In the genomic region with DNA sequence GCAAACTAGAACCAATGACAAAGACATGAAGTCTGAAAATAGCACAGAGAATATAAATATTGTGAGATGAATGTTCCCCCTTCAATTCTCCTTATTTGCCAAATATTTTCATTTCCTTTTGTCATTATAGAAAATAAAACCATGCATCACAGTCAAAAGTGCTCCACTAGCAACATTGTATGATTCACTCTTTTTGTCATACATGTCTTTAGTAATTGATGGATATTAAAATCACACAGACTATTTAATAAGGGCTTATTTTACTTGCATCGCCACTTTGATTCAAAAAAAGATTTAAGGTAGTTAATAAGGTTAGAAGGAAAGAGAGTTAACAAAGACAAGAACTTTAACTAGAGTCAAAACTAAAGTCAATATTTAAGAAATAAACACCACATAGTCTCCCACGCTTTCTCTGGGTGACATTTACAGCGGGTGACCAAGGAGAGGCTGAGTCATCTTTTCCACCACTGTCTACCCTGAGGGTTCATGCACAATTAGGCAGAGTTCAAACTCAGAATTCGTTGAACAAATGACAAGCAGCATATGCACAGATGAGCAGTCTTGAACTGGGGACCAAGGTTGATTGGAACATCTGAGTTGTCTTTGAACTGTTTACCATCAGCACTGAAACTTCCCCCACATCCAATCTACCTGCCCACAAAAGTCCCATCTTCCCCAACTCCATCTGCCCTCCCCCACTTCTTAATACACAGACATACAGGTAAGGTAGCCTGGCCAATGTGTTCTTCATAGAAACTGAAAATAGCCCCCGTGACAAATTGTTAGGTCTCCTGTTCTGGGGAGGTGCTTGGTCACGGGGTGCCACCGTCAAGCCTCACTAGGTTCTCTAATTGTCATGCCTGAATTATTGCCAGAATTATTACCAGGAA, we compare ENCODE assay signal across 9 cellular contexts. TPM values are rescaled to one million over a fixed set of nuclear protein-coding genes. Genes with fewer than 3 reads are reported as not detected.
A peak's percentile ranks its signal among the peaks of the same experiment; 100 is the strongest.
DNase-seq lines count a peak whose midpoint lies in the region; ATAC-seq and TF ChIP-seq lines count a peak whose summit lies in the region.
"Had no signal": no experiment of that assay in that cellular context is flagged by ENCODE, and none has a peak within 500 bp of the region (broad histone marks: within the 10 kb centered on the region; RNA-seq: fewer than 3 reads in every experiment).

No MANE protein-coding gene starts in this region.

- H3K9me3 Mint-ChIP-seq in endodermal cell = peaks cover 50% of the 10 kb centered on the region

- intact Hi-C loops in body of pancreas (cut with DNase I) = no loop called here

- H3K9ac ChIP-seq in endodermal cell (ENCODE audit: extremely low read depth, low read length, poor library complexity, severe bottlenecking) = no peak overlapping the region

- H3K4me3 Mint-ChIP-seq in endodermal cell = no peak overlapping the region

- H3K4me1 Mint-ChIP-seq in endodermal cell = peaks cover 14% of the 10 kb centered on the region

- no peaks in the 10 kb centered on the region for H3K4me1 ChIP-seq in Peyer's patch
- no peaks in the 10 kb centered on the region for H3K4me1 ChIP-seq in body of pancreas
- no peaks in the 10 kb centered on the region for H3K4me1 ChIP-seq in endodermal cell (ENCODE audit: control insufficient read depth, insufficient read depth, low read length)

- H3K36me3 ChIP-seq in brain microvascular endothelial cell (replicated peaks) (no peaks in the 10 kb centered on the region), Peyer's patch (no peaks in the 10 kb centered on the region), body of pancreas (replicated peaks in 1 of 2; ENCODE audit: insufficient read depth in 1 of 2, low read depth in 2 of 2) (no peaks in the 10 kb centered on the region), endodermal cell (ENCODE audit: control insufficient read depth, insufficient read depth, low read length) (no peaks in the 10 kb centered on the region)
- H3K36me3 ChIP-seq: neutrophil had no signal

- DNase-seq in EH (ENCODE audit: low read depth) = peak; percentile 68
- DNase-seq in brain microvascular endothelial cell = peak; percentile 44
- no peak for DNase-seq in amygdala (lab: John Stamatoyannopoulos, UW)
- no peak for DNase-seq in Peyer's patch
- DNase-seq in body of pancreas = no peak
- no peak for DNase-seq in endodermal cell

- peaks cover 1% of the 10 kb centered on the region for H3K27me3 Mint-ChIP-seq in endodermal cell (ENCODE audit: insufficient read depth)

- WGBS in body of pancreas, 2 donors = 50 to 59% methylated on average over 7 of the region's 7 CpGs
- 91 to 98% methylated on average over 5 to 6 of the region's 7 CpGs for WGBS in endodermal cell (ENCODE audit: insufficient coverage in 1 of 2, insufficient read length in 1 of 2), 2 experiments

- H3K27ac Mint-ChIP-seq in endodermal cell = no peak overlapping the region

- TF ChIP-seq CTCF in brain microvascular endothelial cell (IDR thresholded peaks at IDR 0.05; ENCODE audit: low read depth, low read length, missing control alignments) = no peak
- no peak for TF ChIP-seq CTCF in Peyer's patch (IDR thresholded peaks at IDR 0.05)
- TF ChIP-seq CTCF in body of pancreas (IDR thresholded peaks at IDR 0.05) = no peak
- no peak for TF ChIP-seq CTCF in endodermal cell (conservative IDR thresholded peaks at IDR 0.05)

- no peak overlapping the region for H3K4me3 ChIP-seq in brain microvascular endothelial cell (ENCODE audit: low read depth, low read length)
- H3K4me3 ChIP-seq in Peyer's patch = no peak overlapping the region
- no peak overlapping the region for H3K4me3 ChIP-seq in body of pancreas
- no peak overlapping the region for H3K4me3 ChIP-seq in endodermal cell (ENCODE audit: low read length)

- H3K27me3 ChIP-seq in brain microvascular endothelial cell (replicated peaks) (no peaks in the 10 kb centered on the region), Peyer's patch (no peaks in the 10 kb centered on the region), body of pancreas (no peaks in the 10 kb centered on the region), endodermal cell (ENCODE audit: control insufficient read depth, insufficient read depth, low read length, poor library complexity, severe bottlenecking) (no peaks in the 10 kb centered on the region)

- peaks cover 7% of the 10 kb centered on the region for H3K36me3 Mint-ChIP-seq in endodermal cell (ENCODE audit: low read depth)

- H3K9me3 ChIP-seq in Peyer's patch (no peaks in the 10 kb centered on the region), body of pancreas (no peaks in the 10 kb centered on the region), endodermal cell (ENCODE audit: control insufficient read depth, low read length) (no peaks in the 10 kb centered on the region)
- H3K9me3 ChIP-seq: neutrophil had no signal

- in situ Hi-C loops in brain microvascular endothelial cell (cut with HindIII; ENCODE audit: low pct_ligation_motif_present, low sequenced_read_pairs) = no loop called here

- peak; percentile 96 for ATAC-seq in GM21447 (IDR thresholded peaks at IDR 0.05; ENCODE audit: unreplicated experiment)
- ATAC-seq in HG03521 (IDR thresholded peaks at IDR 0.05; ENCODE audit: unreplicated experiment) = peak; percentile 95
- ATAC-seq in body of pancreas = no peak

- H3K27ac ChIP-seq in brain microvascular endothelial cell (no peak overlapping the region), Peyer's patch (peak overlapping the region in 1 of 4 donors; percentile 25), body of pancreas (no peak overlapping the region), endodermal cell (ENCODE audit: low read depth, low read length) (no peak overlapping the region)
- H3K27ac ChIP-seq: neutrophil had no signal

- no peak for TF ChIP-seq POLR2A in Peyer's patch (IDR thresholded peaks at IDR 0.05)
- no peak for TF ChIP-seq POLR2A in body of pancreas (IDR thresholded peaks at IDR 0.05)

RNA-seq across cellular contexts. Expression of gene C7orf25, which starts 42.5 kb away (rescaled TPM):
- 10 to 100 TPM in 3 of 4 donors, 1 to 10 TPM in 1; 8.3 to 15.1 (median 11.3) TPM for total RNA-seq in Peyer's patch
- total RNA-seq in body of pancreas = 1 to 10 TPM; 4.9 to 6.0 TPM
- total RNA-seq in endodermal cell = 1 to 10 TPM; 3.2 to 4.8 TPM
- 2.5 TPM for polyA plus RNA-seq in endodermal cell (2013, experiment 1 of 2)
- 3.2 TPM for polyA plus RNA-seq in endodermal cell (2013, experiment 2 of 2)

Comparison
In these comparisons a context has a peak if more than half of its experiments do, and no peak if none do; other contexts are left out.
1. DNase-seq: peak in EH (single experiment) and brain microvascular endothelial cell (single experiment); none in amygdala (0 of 56), Peyer's patch (0 of 3), body of pancreas (0 of 4) and endodermal cell (single experiment).